In genomic region chr14:22285991-22286390, GRCh38 we compare ENCODE assay signal across 24 cellular contexts.
"Had no signal": no experiment of that assay in that cellular context is flagged by ENCODE, and none has a peak within 500 bp of the region (broad histone marks: within the 10 kb centered on the region; RNA-seq: fewer than 3 reads in every experiment).

No MANE protein-coding gene starts in this region.

- DNase-seq: activated CD4-positive, alpha-beta T cell treated with anti-CD3 and anti-CD28 coated beads for 36 hours; activated CD4-positive, alpha-beta T cell treated with anti-CD3 and anti-CD28 coated beads, Interleukin-2, amount 10 ng/mL, durations not matched to agents 7 days and 5 days; activated CD4-positive, alpha-beta T cell treated with anti-CD3 and anti-CD28 coated beads, Interleukin-2, amount 50 U/mL, for 48 hours; activated CD8-positive, alpha-beta T cell treated with anti-CD3 and anti-CD28 coated beads, Interleukin-2, amount 10 ng/mL, durations not matched to agents 7 days and 5 days; activated gamma-delta T cell treated with Interleukin-2 at 50 U/mL for 16 hours; activated naive CD4-positive, alpha-beta T cell treated with anti-CD3 and anti-CD28 coated beads for 36 hours; activated T-cell treated with anti-CD3 and anti-CD28 coated beads, Interleukin-2, amount 50 U/mL, for 24 hours; adrenal gland; body of pancreas; MM.1S; MV-4-11; NCI-H1092; NCI-H1436 treated with DMSO at 0.1 percent for 48 hours; NCI-H1694 treated with DMSO at 0.1 percent for 48 hours; NCI-H2029; NCI-H510A; NCI-H526; NCI-H748 treated with DMSO at 0.1 percent for 48 hours; Right ventricle myocardium superior had no signal

- FAIRE-seq: astrocyte had no signal

- H3K4me3 ChIP-seq: adrenal gland, body of pancreas, breast epithelium had no signal

- H3K4me1 Mint-ChIP-seq: activated CD4-positive, alpha-beta T cell treated with anti-CD3 and anti-CD28 coated beads for 36 hours had no signal

- ATAC-seq: activated CD4-positive, alpha-beta T cell treated with anti-CD3 and anti-CD28 coated beads for 36 hours; activated CD4-positive, CD25-positive, alpha-beta regulatory T cell treated with anti-CD3 and anti-CD28 coated beads, Interleukin-2, amount 50 U/mL, for 24 hours; activated CD8-positive, alpha-beta T cell treated with anti-CD3 and anti-CD28 coated beads, Interleukin-2, amount 10 ng/mL, durations not matched to agents 7 days and 5 days; activated naive CD4-positive, alpha-beta T cell treated with anti-CD3 and anti-CD28 coated beads, Interleukin-2, amount 50 U/mL, for 72 hours; body of pancreas; WTC11 had no signal

- H3K9me3 ChIP-seq: adrenal gland, body of pancreas, breast epithelium had no signal

- H3K36me3 ChIP-seq: adrenal gland, breast epithelium had no signal

- H3K27me3 ChIP-seq: adrenal gland, body of pancreas, breast epithelium had no signal

- H3K27me3 Mint-ChIP-seq: activated CD4-positive, alpha-beta T cell treated with anti-CD3 and anti-CD28 coated beads for 36 hours; activated CD4-positive, alpha-beta T cell treated with anti-CD3 and anti-CD28 coated beads, Interleukin-2, amount 10 ng/mL, durations not matched to agents 7 days and 5 days; activated T-cell treated with anti-CD3 and anti-CD28 coated beads, Interleukin-2, amount 50 U/mL, for 24 hours had no signal

- H3K27ac Mint-ChIP-seq: activated CD4-positive, alpha-beta T cell treated with anti-CD3 and anti-CD28 coated beads for 36 hours; activated CD4-positive, alpha-beta T cell treated with anti-CD3 and anti-CD28 coated beads, Interleukin-2, amount 10 ng/mL, durations not matched to agents 7 days and 5 days; activated CD8-positive, alpha-beta T cell treated with anti-CD3 and anti-CD28 coated beads, Interleukin-2, amount 10 ng/mL, durations not matched to agents 7 days and 5 days; activated naive CD4-positive, alpha-beta T cell treated with anti-CD3 and anti-CD28 coated beads for 36 hours; activated naive CD4-positive, alpha-beta T cell treated with anti-CD3 and anti-CD28 coated beads, Interleukin-2, amount 50 U/mL, for 72 hours; activated T-cell treated with anti-CD3 and anti-CD28 coated beads, Interleukin-2, amount 50 U/mL, for 24 hours; WTC11 had no signal

- H3K27ac ChIP-seq: adrenal gland, body of pancreas, breast epithelium had no signal

- H3K9me3 Mint-ChIP-seq: activated CD4-positive, alpha-beta T cell treated with anti-CD3 and anti-CD28 coated beads, Interleukin-2, amount 10 ng/mL, durations not matched to agents 7 days and 5 days; activated naive CD4-positive, alpha-beta T cell treated with anti-CD3 and anti-CD28 coated beads for 36 hours; activated naive CD4-positive, alpha-beta T cell treated with anti-CD3 and anti-CD28 coated beads, Interleukin-2, amount 50 U/mL, for 72 hours; activated T-cell treated with anti-CD3 and anti-CD28 coated beads, Interleukin-2, amount 50 U/mL, for 24 hours had no signal

- H3K36me3 Mint-ChIP-seq: activated naive CD4-positive, alpha-beta T cell treated with anti-CD3 and anti-CD28 coated beads, Interleukin-2, amount 50 U/mL, for 72 hours; WTC11 had no signal

- H3K4me1 ChIP-seq: adrenal gland, body of pancreas, breast epithelium had no signal

- H3K4me3 Mint-ChIP-seq: activated CD4-positive, alpha-beta T cell treated with anti-CD3 and anti-CD28 coated beads for 36 hours; activated CD4-positive, alpha-beta T cell treated with anti-CD3 and anti-CD28 coated beads, Interleukin-2, amount 10 ng/mL, durations not matched to agents 7 days and 5 days; activated CD8-positive, alpha-beta T cell treated with anti-CD3 and anti-CD28 coated beads, Interleukin-2, amount 10 ng/mL, durations not matched to agents 7 days and 5 days; activated naive CD4-positive, alpha-beta T cell treated with anti-CD3 and anti-CD28 coated beads for 36 hours; activated T-cell treated with anti-CD3 and anti-CD28 coated beads, Interleukin-2, amount 50 U/mL, for 24 hours; WTC11 had no signal
